Comparison of ENCODE assay signal across 23 cellular contexts in genomic region chr10:46084321-46085165, GRCh38. TPM values are rescaled to one million over a fixed set of nuclear protein-coding genes. Genes with fewer than 3 reads are reported as not detected.
DNase-seq lines count a peak whose midpoint lies in the region; ATAC-seq and TF ChIP-seq lines count a peak whose summit lies in the region.
"Had no signal": no experiment of that assay in that cellular context is flagged by ENCODE, and none has a peak within 500 bp of the region (broad histone marks: within the 10 kb centered on the region; RNA-seq: fewer than 3 reads in every experiment).

No MANE protein-coding gene starts in this region.

- ATAC-seq in left lobe of liver (no peak), GM19467 (IDR thresholded peaks at IDR 0.05; ENCODE audit: unreplicated experiment) (no peak)
- ATAC-seq: HCT116 had no signal

- H3K27me3 ChIP-seq in smooth muscle cell (ENCODE audit: low read depth): no peaks in the 10 kb centered on the region
- H3K27me3 ChIP-seq: SJSA1 had no signal

- H3K36me3 ChIP-seq in smooth muscle cell (ENCODE audit: low read depth): no peaks in the 10 kb centered on the region
- H3K36me3 ChIP-seq: SJSA1 had no signal

- no peak overlapping the region for H2AFZ ChIP-seq in smooth muscle cell (ENCODE audit: low read depth)
- H2AFZ ChIP-seq: PC-9 had no signal

- H4K20me1 ChIP-seq in smooth muscle cell (ENCODE audit: low read depth): no peaks in the 10 kb centered on the region

- no peaks in the 10 kb centered on the region for H3K9me3 ChIP-seq in smooth muscle cell (replicated peaks; ENCODE audit: low read depth)
- H3K9me3 ChIP-seq: SJSA1 had no signal

- in situ Hi-C loops in astrocyte of the spinal cord (cut with HindIII; ENCODE audit: low sequenced_read_pairs): no loop called here

- H3K9ac ChIP-seq in smooth muscle cell (ENCODE audit: low read depth): no peak overlapping the region

- no peaks in the 10 kb centered on the region for H3K79me2 ChIP-seq in smooth muscle cell (ENCODE audit: low read depth)

- H3K4me1 ChIP-seq in smooth muscle cell (ENCODE audit: low read depth): no peaks in the 10 kb centered on the region

- H3K27ac ChIP-seq in smooth muscle cell (ENCODE audit: low read depth): peak overlapping the region; percentile 53
- H3K27ac ChIP-seq: HL-60, PC-9, SJSA1 had no signal

- peaks cover 8% of the 10 kb centered on the region for H3F3A ChIP-seq in smooth muscle cell (ENCODE audit: low read depth)

- H3K4me2 ChIP-seq in smooth muscle cell: peak overlapping the region; percentile 39
- H3K4me2 ChIP-seq: PC-9 had no signal

- no peak overlapping the region for H3K4me3 ChIP-seq in astrocyte of the spinal cord (ENCODE audit: low read depth, low read length)
- no peak overlapping the region for H3K4me3 ChIP-seq in smooth muscle cell
- H3K4me3 ChIP-seq: PC-9, SJSA1 had no signal

- peak; percentile 29 for DNase-seq in HT1080 (ENCODE audit: low read depth)
- DNase-seq in astrocyte of the spinal cord (ENCODE audit: low read depth, low spot score): peak; percentile 18
- DNase-seq in left lobe of liver (ENCODE audit: low spot score): peak; percentile 30
- DNase-seq in smooth muscle cell (lab: John Stamatoyannopoulos, UW; ENCODE audit: unreplicated experiment): no peak
- no peak for DNase-seq in DMS153 (lab: John Stamatoyannopoulos, UW)
- no peak for DNase-seq in SKM-1 treated with dmso at 0.1 percent for 144 hours (lab: John Stamatoyannopoulos, UW; ENCODE audit: unreplicated experiment)
- DNase-seq: ACHN, AML-193, DMS 273 treated with DMSO at 0.1 percent for 48 hours, KBM-7, NCI-H1048, NCI-H1436 treated with DMSO at 0.1 percent for 48 hours, NCI-H2029 treated with DMSO at 0.1 percent for 48 hours, NCI-H2171 treated with DMSO at 0.1 percent for 48 hours, NCI-H82, PC-9 had no signal

- TF ChIP-seq CTCF in astrocyte of the spinal cord (IDR thresholded peaks at IDR 0.05; ENCODE audit: low read depth, low read length) (no peak), smooth muscle cell (IDR thresholded peaks at IDR 0.05; ENCODE audit: borderline replicate concordance, insufficient read depth, poor library complexity, severe bottlenecking) (no peak)

- 41% methylated on average over 12 of the region's 12 CpGs for WGBS in smooth muscle cell (ENCODE audit: low lambda C conversion rate)

RNA-seq across cellular contexts. Expression of gene MSMB, which starts 38.5 kb away (rescaled TPM):
- not detected in 2 replicates for total RNA-seq in HT1080 (2014; rRNA removed; shearing (Covaris generic))
- polyA plus RNA-seq in HT1080 (2015; cell fraction: cytosol; rRNA removed): not detected in 2 replicates
- not detected in 2 replicates for polyA plus RNA-seq in HT1080 (2015; cell fraction: nucleus; rRNA removed)
- total RNA-seq in left lobe of liver (not detected), smooth muscle cell (not detected in 2 replicates)
- polyA plus RNA-seq in smooth muscle cell: 0.50 TPM in 1 of 2 replicates, not detected in the other
- total RNA-seq: Daoy, NCI-H460, PC-9, SJSA1 had no signal
- polyA plus RNA-seq: CD14-positive monocyte had no signal

RNA-seq across cellular contexts. Expression of gene NCOA4, which starts 54.1 kb away (rescaled TPM):
- 161 and 176 TPM in 2 replicates for total RNA-seq in HT1080 (2014; rRNA removed; shearing (Covaris generic))
- 91.5 and 122 TPM in 2 replicates for polyA plus RNA-seq in HT1080 (2015; cell fraction: cytosol; rRNA removed)
- 143 and 160 TPM in 2 replicates for polyA plus RNA-seq in HT1080 (2015; cell fraction: nucleus; rRNA removed)
- total RNA-seq in left lobe of liver (192 TPM), smooth muscle cell (147 and 158 TPM in 2 replicates)
- polyA plus RNA-seq in smooth muscle cell: 61.3 and 66.3 TPM in 2 replicates

Comparison
In these comparisons a context has a peak if more than half of its experiments do, and no peak if none do; other contexts are left out.
1. DNase-seq: peak in HT1080 (single experiment), astrocyte of the spinal cord (single experiment) and left lobe of liver (single experiment); none in smooth muscle cell (single experiment), DMS153 (single experiment) and SKM-1 treated with dmso at 0.1 percent for 144 hours (single experiment).